In the genomic region with DNA sequence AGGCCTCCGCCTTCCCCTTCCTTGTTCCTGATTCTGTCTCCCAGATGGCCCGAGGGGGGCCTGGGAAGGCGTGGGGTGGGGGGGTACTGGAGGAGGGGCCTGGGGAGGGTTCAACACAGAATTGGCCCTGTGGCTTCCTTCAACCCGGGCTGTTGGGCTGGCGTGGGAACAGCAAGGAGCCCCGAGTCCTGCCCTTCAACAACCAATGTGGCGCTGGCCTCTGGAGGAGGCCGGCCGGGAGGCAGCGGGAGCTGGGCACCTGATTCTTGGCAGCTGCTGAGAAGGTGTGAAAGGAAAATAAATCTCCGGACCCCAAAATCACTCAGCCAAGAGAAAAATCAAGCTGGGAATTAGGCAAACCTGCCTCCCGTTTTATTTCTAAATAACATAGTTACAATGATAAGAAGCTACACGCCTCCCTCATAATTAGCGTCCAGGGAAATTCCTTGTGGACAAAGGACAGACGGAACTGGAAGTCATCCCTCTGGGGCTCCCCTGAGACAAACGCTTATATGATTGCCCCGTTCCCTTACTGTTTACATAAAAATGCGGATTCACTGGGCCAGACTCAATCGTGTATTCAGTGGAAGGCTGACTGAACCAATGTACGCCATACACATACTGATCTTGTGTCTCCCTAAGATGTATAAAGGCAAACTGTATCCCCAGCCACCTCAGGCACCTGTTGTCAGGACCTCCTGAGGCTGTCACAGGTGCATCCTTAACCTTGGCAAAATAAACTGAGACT, we compare ENCODE assay signal across 1 cellular context.
TF ChIP-seq lines count a peak whose summit lies in the region.

No MANE protein-coding gene starts in this region.

TF ChIP-seq in K562, 482 proteins besides CTCF, POLR2A, EP300 and RAD21:
- TF ChIP-seq, protein P1, sequence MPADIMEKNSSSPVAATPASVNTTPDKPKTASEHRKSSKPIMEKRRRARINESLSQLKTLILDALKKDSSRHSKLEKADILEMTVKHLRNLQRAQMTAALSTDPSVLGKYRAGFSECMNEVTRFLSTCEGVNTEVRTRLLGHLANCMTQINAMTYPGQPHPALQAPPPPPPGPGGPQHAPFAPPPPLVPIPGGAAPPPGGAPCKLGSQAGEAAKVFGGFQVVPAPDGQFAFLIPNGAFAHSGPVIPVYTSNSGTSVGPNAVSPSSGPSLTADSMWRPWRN (IDR thresholded peaks at IDR 0.05; ENCODE audit: low read depth) = no peak
- TF ChIP-seq, protein P2, sequence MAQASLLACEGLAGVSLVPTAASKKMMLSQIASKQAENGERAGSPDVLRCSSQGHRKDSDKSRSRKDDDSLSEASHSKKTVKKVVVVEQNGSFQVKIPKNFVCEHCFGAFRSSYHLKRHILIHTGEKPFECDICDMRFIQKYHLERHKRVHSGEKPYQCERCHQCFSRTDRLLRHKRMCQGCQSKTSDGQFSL (CRISPR knock-in tag; IDR thresholded peaks at IDR 0.05) = 0 out of 2 replicates have a peak, but pooled peaks have one; percentile 4
- TF ChIP-seq, protein P2 (tag; IDR thresholded peaks at IDR 0.05) = no peak
